ENCODE assay signal across 8 cellular contexts in genomic region chr7:26398436-26399308, GRCh38.
DNase-seq lines count a peak whose midpoint lies in the region; ATAC-seq and TF ChIP-seq lines count a peak whose summit lies in the region.

No MANE protein-coding gene starts in this region.

- no TSS peak for BruUV-seq in Caco-2 (replicated peaks; lab: Mats Ljungman, UMichigan)

- POLR2A ChIA-PET in Caco-2 (lab: Charles Lee), result interaction anchor here (0.6 kb wide), 2 partner anchors 105 to 238 kb away, joined by 4 to 9 read pairs; no protein-coding TSS in a partner anchor
- POLR2A ChIA-PET in naive thymus-derived CD4-positive, alpha-beta T cell (lab: Charles Lee), result no interaction called here

- no peaks in the 10 kb centered on the region for H3K36me3 ChIP-seq in Caco-2 (ENCODE audit: control insufficient read depth, insufficient read depth, low read length)
- no peaks in the 10 kb centered on the region for H3K36me3 ChIP-seq in naive thymus-derived CD4-positive, alpha-beta T cell (ENCODE audit: control insufficient read depth in 2 of 3, insufficient read depth in 3 of 3, low read length in 3 of 3)
- H3K36me3 ChIP-seq in thymus (ENCODE audit: control insufficient read depth, insufficient read depth), result no peaks in the 10 kb centered on the region

- intact Hi-C loops in Caco-2 (cut with micrococcal nuclease; ENCODE audit: unreplicated experiment), result loop anchor here (5.0 kb wide), 1 partner anchor 104 kb away; no protein-coding TSS in a partner anchor
- intact Hi-C loops in naive thymus-derived CD4-positive, alpha-beta T cell (cut with micrococcal nuclease), result loop anchor here in 1 of 2 donors (2.0 kb wide), 1 partner anchor 22 kb away; no protein-coding TSS in a partner anchor

- peak overlapping the region; percentile 80 for H3K4me3 ChIP-seq in Caco-2 (ENCODE audit: low read depth, low read length)
- H3K4me3 ChIP-seq in naive thymus-derived CD4-positive, alpha-beta T cell (ENCODE audit: low read length), result peak overlapping the region; percentile 46
- H3K4me3 ChIP-seq in thymus (ENCODE audit: low read length), result peak overlapping the region; percentile 63

- peak overlapping the region; percentile 86 for H3K27ac Mint-ChIP-seq in Caco-2 (ENCODE audit: unreplicated experiment)
- peak overlapping the region in 2 of 9 donors; percentile 20 to 73 for H3K27ac Mint-ChIP-seq in naive thymus-derived CD4-positive, alpha-beta T cell

- H3K27me3 Mint-ChIP-seq in Caco-2 (ENCODE audit: insufficient read depth, unreplicated experiment), result no peaks in the 10 kb centered on the region
- peaks cover 34 to 61% (median 58%) of the 10 kb centered on the region in 5 donors for H3K27me3 Mint-ChIP-seq in naive thymus-derived CD4-positive, alpha-beta T cell

- no peak for TF ChIP-seq CTCF in Caco-2 (IDR thresholded peaks at IDR 0.05; ENCODE audit: insufficient read depth in 1 of 2, low read depth in 1 of 2, low read length in 1 of 2, severe bottlenecking in 1 of 2, unreplicated experiment in 1 of 2)

- peak; percentile 89 for ATAC-seq in GM19324 (IDR thresholded peaks at IDR 0.05; ENCODE audit: low FRiP score, unreplicated experiment)
- ATAC-seq in HG03354 (IDR thresholded peaks at IDR 0.05; ENCODE audit: poor library complexity, severe bottlenecking, unreplicated experiment), result peak; percentile 89
- ATAC-seq in naive thymus-derived CD4-positive, alpha-beta T cell, result peak; percentile 78

- H3K9me3 Mint-ChIP-seq in Caco-2 (ENCODE audit: unreplicated experiment), result no peaks in the 10 kb centered on the region
- no peaks in the 10 kb centered on the region for H3K9me3 Mint-ChIP-seq in naive thymus-derived CD4-positive, alpha-beta T cell

- peaks cover 30% of the 10 kb centered on the region for H3K4me1 Mint-ChIP-seq in Caco-2 (ENCODE audit: low read depth, unreplicated experiment)
- H3K4me1 Mint-ChIP-seq in naive thymus-derived CD4-positive, alpha-beta T cell, result peaks cover 7 to 16% (median 12%) of the 10 kb centered on the region in 7 donors

- peak; percentile 41 to 65 for DNase-seq in Caco-2
- DNase-seq in NCI-H526 treated with DMSO at 0.1 percent for 48 hours (lab: John Stamatoyannopoulos, UW), result peak; percentile 85
- DNase-seq in activated CD8-positive, alpha-beta memory T cell treated with anti-CD3 and anti-CD28 coated beads, Interleukin-2, amount 50 U/mL, for 48 hours, result peak; percentile 73
- peak; percentile 25 for DNase-seq in fibroblast of peridontal ligament (ENCODE audit: extremely low read depth)
- peak in 6 of 9 donors; percentile 8 to 62 (median 10) for DNase-seq in naive thymus-derived CD4-positive, alpha-beta T cell

- WGBS in thymus, result 1% methylated on average over 86 of the region's 86 CpGs

- H3K9me3 ChIP-seq in Caco-2 (no peaks in the 10 kb centered on the region), thymus (ENCODE audit: control insufficient read depth) (no peaks in the 10 kb centered on the region)
- H3K9me3 ChIP-seq in naive thymus-derived CD4-positive, alpha-beta T cell (ENCODE audit: control insufficient read depth in 2 of 3, low read length in 3 of 3), result no peaks in the 10 kb centered on the region

- no peak overlapping the region for H3K27ac ChIP-seq in naive thymus-derived CD4-positive, alpha-beta T cell (ENCODE audit: low read depth, low read length)
- H3K27ac ChIP-seq in thymus (ENCODE audit: low read depth), result peak overlapping the region; percentile 82

- peaks cover 6% of the 10 kb centered on the region for H3K36me3 Mint-ChIP-seq in Caco-2 (ENCODE audit: insufficient read depth, unreplicated experiment)
- no peaks in the 10 kb centered on the region for H3K36me3 Mint-ChIP-seq in naive thymus-derived CD4-positive, alpha-beta T cell

- H3K27me3 ChIP-seq in Caco-2 (replicated peaks; ENCODE audit: control insufficient read depth, insufficient read depth, low read length) (no peaks in the 10 kb centered on the region), thymus (ENCODE audit: control insufficient read depth, insufficient read depth) (peaks cover 8% of the 10 kb centered on the region)
- peaks cover 0 to 6% of the 10 kb centered on the region in 2 donors for H3K27me3 ChIP-seq in naive thymus-derived CD4-positive, alpha-beta T cell (ENCODE audit: control insufficient read depth in 2 of 2, insufficient read depth in 2 of 2, low read length in 2 of 2)

- H3K4me1 ChIP-seq in Caco-2 (peaks cover 18% of the 10 kb centered on the region), thymus (ENCODE audit: control insufficient read depth, insufficient read depth, low read length) (peaks cover 3% of the 10 kb centered on the region)
- H3K4me1 ChIP-seq in naive thymus-derived CD4-positive, alpha-beta T cell (ENCODE audit: control insufficient read depth in 2 of 2, insufficient read depth in 2 of 2, low read length in 2 of 2), result no peaks in the 10 kb centered on the region

- CTCF ChIA-PET in Caco-2 (lab: Charles Lee), result interaction anchor here (0.7 to 1.1 kb wide), 3 partner anchors 11 to 29 kb away, joined by 3 to 4 read pairs (median 3); no protein-coding TSS in a partner anchor
- CTCF ChIA-PET in naive thymus-derived CD4-positive, alpha-beta T cell (lab: Charles Lee), result no interaction called here

- H3K4me3 Mint-ChIP-seq in Caco-2 (ENCODE audit: unreplicated experiment), result peak overlapping the region; percentile 98
- H3K4me3 Mint-ChIP-seq in naive thymus-derived CD4-positive, alpha-beta T cell, result peak overlapping the region; percentile 82 to 98 (median 90)

Comparison
In these comparisons a context has a peak if more than half of its experiments do, and no peak if none do; other contexts are left out.
1. DNase-seq: peak in every context shown above with its lines; median percentile 85 in NCI-H526 treated with DMSO at 0.1 percent for 48 hours; 73 in activated CD8-positive, alpha-beta memory T cell treated with anti-CD3 and anti-CD28 coated beads, Interleukin-2, amount 50 U/mL, for 48 hours; 53 in Caco-2; 25 in fibroblast of peridontal ligament; 10 in naive thymus-derived CD4-positive, alpha-beta T cell.